Comparison of ENCODE assay signal across 8 cellular contexts in the genomic region with DNA sequence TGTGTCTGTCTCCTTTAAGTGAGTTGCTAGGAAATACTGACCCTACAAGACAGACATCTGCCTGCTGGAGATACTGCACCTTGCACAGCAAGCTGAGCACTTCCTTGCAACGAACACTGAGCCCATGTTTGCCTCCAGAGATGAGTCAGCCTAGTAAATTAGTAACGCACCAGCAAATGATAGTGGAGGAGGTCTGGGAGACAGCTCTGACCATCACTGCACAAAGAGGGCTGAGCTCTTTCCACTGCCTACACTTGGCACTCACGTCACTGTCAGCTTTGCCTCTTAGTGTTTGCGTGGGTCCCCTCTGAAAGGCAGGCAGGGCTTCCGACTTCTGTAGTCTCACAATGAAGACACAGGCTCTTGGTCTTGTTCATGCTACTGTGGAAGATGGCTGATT.
DNase-seq lines count a peak whose midpoint lies in the region; ATAC-seq and TF ChIP-seq lines count a peak whose summit lies in the region.

No MANE protein-coding gene starts in this region.

- H3K4me3 ChIP-seq in hepatocyte (no peak overlapping the region), testis (no peak overlapping the region), left ventricle myocardium inferior (no peak overlapping the region)

- H3K79me2 ChIP-seq in hepatocyte: no peaks in the 10 kb centered on the region

- H3K27ac ChIP-seq in hepatocyte (peak overlapping the region; percentile 43), testis (no peak overlapping the region), left ventricle myocardium inferior (replicated peaks) (no peak overlapping the region)

- no peak overlapping the region for H3K4me2 ChIP-seq in hepatocyte

- H3K9me2 ChIP-seq in hepatocyte (replicated peaks; ENCODE audit: insufficient read depth): no peaks in the 10 kb centered on the region

- H2AFZ ChIP-seq in hepatocyte: no peak overlapping the region

- no peaks in the 10 kb centered on the region for H3K27me3 ChIP-seq in hepatocyte
- H3K27me3 ChIP-seq in testis: no peaks in the 10 kb centered on the region
- peaks cover 20% of the 10 kb centered on the region for H3K27me3 ChIP-seq in left ventricle myocardium inferior (ENCODE audit: low read depth)

- no peaks in the 10 kb centered on the region for H3K9me3 ChIP-seq in hepatocyte (ENCODE audit: low read depth)
- no peaks in the 10 kb centered on the region for H3K9me3 ChIP-seq in testis
- H3K9me3 ChIP-seq in left ventricle myocardium inferior (replicated peaks): no peaks in the 10 kb centered on the region

- TF ChIP-seq POLR2A in testis (IDR thresholded peaks at IDR 0.05): no peak

- TF ChIP-seq CTCF in hepatocyte (IDR thresholded peaks at IDR 0.05; ENCODE audit: poor library complexity) (no peak), testis (IDR thresholded peaks at IDR 0.05) (no peak), left ventricle myocardium inferior (IDR thresholded peaks at IDR 0.05; ENCODE audit: borderline replicate concordance) (no peak)

- DNase-seq in ACHN (peak; percentile 91), RKO (ENCODE audit: low spot score) (peak; percentile 60), hepatocyte (ENCODE audit: low spot score) (peak; percentile 69), testis (no peak), left ventricle myocardium inferior (no peak), cortex of kidney (lab: John Stamatoyannopoulos, UW) (no peak)

- ATAC-seq in GM18520 (IDR thresholded peaks at IDR 0.05; ENCODE audit: unreplicated experiment) (peak; percentile 100), HG02870 (IDR thresholded peaks at IDR 0.05; ENCODE audit: unreplicated experiment) (peak; percentile 99)

- intact Hi-C loops in testis (cut with DNase I; ENCODE audit: low total_unique reads): no loop called here
- intact Hi-C loops in left ventricle myocardium inferior (cut with micrococcal nuclease): no loop called here

- no peaks in the 10 kb centered on the region for H3K4me1 ChIP-seq in hepatocyte (ENCODE audit: insufficient read depth)
- H3K4me1 ChIP-seq in testis: no peaks in the 10 kb centered on the region
- H3K4me1 ChIP-seq in left ventricle myocardium inferior: no peaks in the 10 kb centered on the region

- no peaks in the 10 kb centered on the region for H4K20me1 ChIP-seq in hepatocyte (ENCODE audit: insufficient read depth, poor library complexity, severe bottlenecking)

- in situ Hi-C loops in ACHN (cut with HindIII; ENCODE audit: low pct_ligation_motif_present, low pct_unique_long_range_greater_than_20kb, low sequenced_read_pairs): no loop called here

- whole genome bisulfite sequencing in hepatocyte (ENCODE audit: low lambda C conversion rate, missing lambda C conversion rate): 39% methylated on average over 5 of the region's 5 CpGs
- WGBS in testis, 2 donors: 87 to 90% methylated on average over 5 of the region's 5 CpGs

- H3K36me3 ChIP-seq in hepatocyte (replicated peaks; ENCODE audit: insufficient read depth, low read depth): no peaks in the 10 kb centered on the region
- no peaks in the 10 kb centered on the region for H3K36me3 ChIP-seq in testis (ENCODE audit: low read depth, missing control alignments)
- no peaks in the 10 kb centered on the region for H3K36me3 ChIP-seq in left ventricle myocardium inferior

Comparison
In these comparisons a context has a peak if more than half of its experiments do, and no peak if none do; other contexts are left out.
1. DNase-seq: peak in ACHN (single experiment), RKO (single experiment) and hepatocyte (single experiment); none in testis (single experiment), left ventricle myocardium inferior (single experiment) and cortex of kidney (single experiment).